Comparison of ENCODE assay signal across 18 cellular contexts in genomic region chr18:79609841-79610281, GRCh38.
DNase-seq lines count a peak whose midpoint lies in the region; ATAC-seq and TF ChIP-seq lines count a peak whose summit lies in the region.
"Had no signal": no experiment of that assay in that cellular context is flagged by ENCODE, and none has a peak within 500 bp of the region (broad histone marks: within the 10 kb centered on the region; RNA-seq: fewer than 3 reads in every experiment).

No MANE protein-coding gene starts in this region.

- ATAC-seq in lower lobe of right lung, result no peak
- ATAC-seq in activated CD4-positive, alpha-beta T cell treated with anti-CD3 and anti-CD28 coated beads for 36 hours, result no peak
- ATAC-seq: A549 had no signal

- H3K4me3 ChIP-seq in left ventricle myocardium inferior (no peak overlapping the region), WERI-Rb-1 (ENCODE audit: low read depth, low read length) (no peak overlapping the region), lower lobe of right lung (no peak overlapping the region), spleen (no peak overlapping the region)
- H3K4me3 ChIP-seq: A549; BLaER1 treated with 17β-estradiol and CSF1 and Interleukin-3, amounts not matched to agents 10 nM and 100 nM; K562 had no signal

- no peaks in the 10 kb centered on the region for H3K36me3 ChIP-seq in left ventricle myocardium inferior
- H3K36me3 ChIP-seq in WERI-Rb-1, result no peaks in the 10 kb centered on the region
- no peaks in the 10 kb centered on the region for H3K36me3 ChIP-seq in lower lobe of right lung
- H3K36me3 ChIP-seq in spleen, result no peaks in the 10 kb centered on the region
- H3K36me3 ChIP-seq: BLaER1 treated with 17β-estradiol and CSF1 and Interleukin-3, amounts not matched to agents 10 nM and 100 nM had no signal

- POLR2A ChIA-PET in activated CD4-positive, alpha-beta T cell treated with anti-CD3 and anti-CD28 coated beads for 36 hours (lab: Charles Lee), result no interaction called here

- H3K27ac ChIP-seq in left ventricle myocardium inferior (replicated peaks), result no peak overlapping the region
- no peak overlapping the region for H3K27ac ChIP-seq in WERI-Rb-1
- no peak overlapping the region for H3K27ac ChIP-seq in lower lobe of right lung
- H3K27ac ChIP-seq in spleen, result no peak overlapping the region
- H3K27ac ChIP-seq: A549; BLaER1 treated with 17β-estradiol and CSF1 and Interleukin-3, amounts not matched to agents 10 nM and 100 nM; HL-60 had no signal

- H3K27me3 Mint-ChIP-seq in activated CD4-positive, alpha-beta T cell treated with anti-CD3 and anti-CD28 coated beads for 36 hours, result no peaks in the 10 kb centered on the region

- H3K4me3 Mint-ChIP-seq in activated CD4-positive, alpha-beta T cell treated with anti-CD3 and anti-CD28 coated beads for 36 hours, result no peak overlapping the region

- intact Hi-C loops in cardiac septum (cut with DNase I) (no loop called here), left ventricle myocardium inferior (cut with micrococcal nuclease) (no loop called here), lower lobe of right lung (cut with DNase I) (no loop called here), spleen (cut with DNase I; ENCODE audit: low total_unique reads) (no loop called here)
- intact Hi-C loops in activated CD4-positive, alpha-beta T cell treated with anti-CD3 and anti-CD28 coated beads for 36 hours (cut with DNase I, micrococcal nuclease), result loop anchor here in 1 of 2 experiments (10.0 kb wide), 1 partner anchor 215 kb away; no protein-coding TSS in a partner anchor

- DNase-seq in cardiac septum (ENCODE audit: low spot score), result peak; percentile 58
- DNase-seq in left ventricle myocardium inferior, result no peak
- peak; percentile 9 for DNase-seq in WERI-Rb-1
- DNase-seq in lower lobe of right lung, result peak; percentile 25
- peak; percentile 70 for DNase-seq in spleen
- DNase-seq in activated CD4-positive, alpha-beta T cell treated with anti-CD3 and anti-CD28 coated beads for 36 hours, result no peak
- DNase-seq in MV-4-11 (lab: John Stamatoyannopoulos, UW), result no peak
- no peak for DNase-seq in NCI-H2107 treated with DMSO at 0.1 percent for 48 hours (lab: John Stamatoyannopoulos, UW; ENCODE audit: unreplicated experiment)
- DNase-seq: DMS79 treated with DMSO at 0.1 percent for 48 hours, HCEC 1CT, NCI-H1417, NCI-H1930, NCI-H2171 treated with DMSO at 0.1 percent for 48 hours, NCI-H446 treated with DMSO at 0.1 percent for 48 hours had no signal

- 73 to 92% (median 88%) methylated on average over 3 to 16 of the region's 16 CpGs for WGBS in spleen, 5 donors

- no peak overlapping the region for H3K27ac Mint-ChIP-seq in activated CD4-positive, alpha-beta T cell treated with anti-CD3 and anti-CD28 coated beads for 36 hours

- TF ChIP-seq CTCF in left ventricle myocardium inferior (IDR thresholded peaks at IDR 0.05; ENCODE audit: borderline replicate concordance) (no peak), WERI-Rb-1 (IDR thresholded peaks at IDR 0.05; ENCODE audit: low read depth, low read length) (no peak), lower lobe of right lung (IDR thresholded peaks at IDR 0.05) (no peak), spleen (IDR thresholded peaks at IDR 0.05 in 8 of 11, conservative IDR thresholded peaks at IDR 0.05 in 3 of 11) (no peak)

- no peaks in the 10 kb centered on the region for H3K9me3 Mint-ChIP-seq in activated CD4-positive, alpha-beta T cell treated with anti-CD3 and anti-CD28 coated beads for 36 hours (ENCODE audit: low read depth)

- peaks cover 46% of the 10 kb centered on the region for H3K27me3 ChIP-seq in left ventricle myocardium inferior (ENCODE audit: low read depth)
- H3K27me3 ChIP-seq in WERI-Rb-1 (ENCODE audit: insufficient read depth, low read depth, severe bottlenecking), result no peaks in the 10 kb centered on the region
- peaks cover 3% of the 10 kb centered on the region for H3K27me3 ChIP-seq in lower lobe of right lung (ENCODE audit: low read depth)
- peaks cover 0 to 36% (median 0%) of the 10 kb centered on the region in 7 donors for H3K27me3 ChIP-seq in spleen (replicated peaks in 1 of 7)
- H3K27me3 ChIP-seq: BLaER1 treated with 17β-estradiol and CSF1 and Interleukin-3, amounts not matched to agents 10 nM and 100 nM had no signal

- TF ChIP-seq POLR2A in spleen (IDR thresholded peaks at IDR 0.05), result no peak

- CTCF ChIA-PET in activated CD4-positive, alpha-beta T cell treated with anti-CD3 and anti-CD28 coated beads for 36 hours (lab: Charles Lee), result no interaction called here

- H3K36me3 Mint-ChIP-seq in activated CD4-positive, alpha-beta T cell treated with anti-CD3 and anti-CD28 coated beads for 36 hours (ENCODE audit: low read depth), result no peaks in the 10 kb centered on the region

- no peaks in the 10 kb centered on the region for H3K4me1 Mint-ChIP-seq in activated CD4-positive, alpha-beta T cell treated with anti-CD3 and anti-CD28 coated beads for 36 hours

- H3K9me3 ChIP-seq in left ventricle myocardium inferior (replicated peaks) (no peaks in the 10 kb centered on the region), WERI-Rb-1 (ENCODE audit: severe bottlenecking) (no peaks in the 10 kb centered on the region), lower lobe of right lung (no peaks in the 10 kb centered on the region), spleen (no peaks in the 10 kb centered on the region)
- H3K9me3 ChIP-seq: A549; BLaER1 treated with 17β-estradiol and CSF1 and Interleukin-3, amounts not matched to agents 10 nM and 100 nM had no signal

- H3K4me1 ChIP-seq in left ventricle myocardium inferior (peaks cover 16% of the 10 kb centered on the region), lower lobe of right lung (no peaks in the 10 kb centered on the region), spleen (no peaks in the 10 kb centered on the region)
- H3K4me1 ChIP-seq: A549 had no signal

Comparison
In these comparisons a context has a peak if more than half of its experiments do, and no peak if none do; other contexts are left out.
1. DNase-seq: peak in cardiac septum (single experiment), WERI-Rb-1 (single experiment), lower lobe of right lung (single experiment) and spleen (single experiment); none in left ventricle myocardium inferior (single experiment), activated CD4-positive, alpha-beta T cell treated with anti-CD3 and anti-CD28 coated beads for 36 hours (single experiment), MV-4-11 (single experiment) and NCI-H2107 treated with DMSO at 0.1 percent for 48 hours (single experiment).